In the genomic region with DNA sequence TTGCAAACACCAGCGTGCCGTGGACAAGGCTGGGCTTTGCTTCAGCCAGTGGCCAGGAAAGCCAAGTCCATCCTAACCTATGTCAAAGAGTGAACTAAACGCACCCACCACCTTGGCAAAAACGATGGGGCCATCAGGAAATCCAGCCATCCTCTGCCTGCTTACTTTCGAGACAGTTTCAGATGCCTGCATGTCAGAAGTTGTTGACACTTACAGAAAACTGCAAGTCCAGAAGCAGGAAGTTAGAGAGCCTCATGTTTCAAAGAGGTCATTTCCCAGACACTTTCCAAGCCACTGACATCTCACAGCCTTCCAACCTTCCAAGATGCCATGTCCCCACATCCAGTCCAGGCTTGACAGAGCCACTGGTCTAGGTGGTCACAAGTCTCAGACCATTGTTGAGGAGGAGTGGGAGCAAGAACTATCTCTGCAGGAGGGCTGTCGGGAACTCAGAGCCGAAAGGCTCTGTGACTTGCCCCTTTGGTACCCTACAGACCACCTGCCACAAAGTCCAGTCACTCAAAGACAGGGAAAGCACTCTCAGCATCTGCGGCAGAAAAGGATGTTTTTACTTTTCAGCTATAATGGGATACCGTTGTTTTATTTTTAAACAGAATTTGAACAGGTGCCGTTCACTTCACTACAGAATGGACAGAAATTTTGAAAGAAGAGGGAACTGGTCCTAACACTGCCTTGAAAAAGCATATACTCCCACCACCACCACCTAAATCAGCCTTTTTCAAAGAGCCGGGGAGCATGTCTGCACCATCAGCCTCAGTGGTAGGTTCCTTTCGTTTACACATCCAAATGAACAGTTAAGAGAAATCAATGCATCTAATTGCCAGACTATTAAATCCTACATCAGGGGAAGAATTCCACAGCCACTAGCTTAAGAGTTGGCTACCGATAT, we compare ENCODE assay signal across 14 cellular contexts. TPM values are rescaled to one million over a fixed set of nuclear protein-coding genes. Genes with fewer than 3 reads are reported as not detected.
DNase-seq lines count a peak whose midpoint lies in the region; ATAC-seq and TF ChIP-seq lines count a peak whose summit lies in the region.
"Had no signal": no experiment of that assay in that cellular context is flagged by ENCODE, and none has a peak within 500 bp of the region (broad histone marks: within the 10 kb centered on the region; RNA-seq: fewer than 3 reads in every experiment).

No MANE protein-coding gene starts in this region.

- no peak overlapping the region for H3K4me3 ChIP-seq in mucosa of descending colon

- H3K9me3 Mint-ChIP-seq in endothelial cell (ENCODE audit: unreplicated experiment) (no peaks in the 10 kb centered on the region), neural crest cell (no peaks in the 10 kb centered on the region)

- H3K36me3 Mint-ChIP-seq in endothelial cell (ENCODE audit: low read depth, unreplicated experiment) (peaks cover 17% of the 10 kb centered on the region), neural crest cell (ENCODE audit: low read depth) (peaks cover 3% of the 10 kb centered on the region)

- no peak for TF ChIP-seq CTCF in endothelial cell (IDR thresholded peaks at IDR 0.05; ENCODE audit: unreplicated experiment)
- no peak for TF ChIP-seq CTCF in neural crest cell (conservative IDR thresholded peaks at IDR 0.05)
- TF ChIP-seq CTCF in mucosa of descending colon (IDR thresholded peaks at IDR 0.05), result no peak

- DNase-seq in RPMI8226 (peak; percentile 58), endothelial cell (ENCODE audit: low spot score) (no peak), neural crest cell (ENCODE audit: low read depth, low spot score) (no peak), mucosa of descending colon (no peak), NCI-H1092 treated with DMSO at 0.1 percent for 48 hours (lab: John Stamatoyannopoulos, UW) (no peak)
- no peak for DNase-seq in activated CD4-positive, alpha-beta T cell treated with anti-CD3 and anti-CD28 coated beads for 48 hours
- DNase-seq: DMS153, EL, NCI-H146, NCI-H345, Right ventricle myocardium superior had no signal

- H3K27me3 Mint-ChIP-seq in endothelial cell (ENCODE audit: unreplicated experiment), result peaks cover 9% of the 10 kb centered on the region
- peaks cover 20% of the 10 kb centered on the region for H3K27me3 Mint-ChIP-seq in neural crest cell (ENCODE audit: low read depth)

- H3K4me1 ChIP-seq in mucosa of descending colon (ENCODE audit: low read depth), result peaks cover 30% of the 10 kb centered on the region

- H3K27ac Mint-ChIP-seq in endothelial cell (ENCODE audit: unreplicated experiment), result no peak overlapping the region
- H3K27ac Mint-ChIP-seq in neural crest cell (ENCODE audit: unreplicated experiment), result no peak overlapping the region

- intact Hi-C loops in mucosa of descending colon (cut with DNase I, micrococcal nuclease), result no loop called here

- no peaks in the 10 kb centered on the region for H3K9me3 ChIP-seq in mucosa of descending colon

- H3K36me3 ChIP-seq in mucosa of descending colon (ENCODE audit: low read depth), result no peaks in the 10 kb centered on the region

- no peak for ATAC-seq in mucosa of descending colon
- no peak for ATAC-seq in HG03457 (IDR thresholded peaks at IDR 0.05; ENCODE audit: unreplicated experiment)
- ATAC-seq: Panc1 had no signal

- H3K4me3 Mint-ChIP-seq in endothelial cell (ENCODE audit: unreplicated experiment), result peak overlapping the region; percentile 5
- peak overlapping the region; percentile 87 for H3K4me3 Mint-ChIP-seq in neural crest cell

- H3K4me1 Mint-ChIP-seq in endothelial cell (ENCODE audit: unreplicated experiment) (peaks cover 56% of the 10 kb centered on the region), neural crest cell (peaks cover 75% of the 10 kb centered on the region)

RNA-seq across cellular contexts. Expression of a gene that starts 5.1 kb away (rescaled TPM):
- total RNA-seq in endothelial cell (ENCODE audit: unreplicated experiment) (44.8 TPM), neural crest cell (55.0 and 55.4 TPM in 2 replicates), mucosa of descending colon (10 to 100 TPM in 2 of 3 donors, 1 to 10 TPM in 1; 6.7 to 11.6 (median 11.0) TPM)
- total RNA-seq: HT1080 had no signal
